In the genomic region with DNA sequence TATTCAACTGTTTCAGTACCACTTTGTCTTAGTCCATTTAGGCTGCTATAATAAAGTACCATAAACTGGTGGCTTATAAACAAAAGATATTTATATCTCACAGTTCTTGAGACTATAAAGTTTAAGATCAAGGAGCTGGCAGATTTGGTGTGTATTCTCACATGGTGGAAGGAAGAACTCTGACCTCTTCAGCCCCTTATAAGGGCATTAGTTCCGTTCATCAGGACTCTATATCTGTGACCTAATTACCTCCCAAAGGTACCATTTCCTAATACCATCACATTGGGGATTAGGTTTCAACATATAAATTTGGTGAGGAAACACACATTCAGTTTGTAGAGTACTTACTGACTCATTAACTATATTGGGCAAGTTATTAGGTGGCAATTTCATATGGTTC, we compare ENCODE assay signal across 16 cellular contexts. TPM values are rescaled to one million over a fixed set of nuclear protein-coding genes. Genes with fewer than 3 reads are reported as not detected.
A peak's percentile ranks its signal among the peaks of the same experiment; 100 is the strongest.
DNase-seq lines count a peak whose midpoint lies in the region; ATAC-seq and TF ChIP-seq lines count a peak whose summit lies in the region.
"Had no signal": no experiment of that assay in that cellular context is flagged by ENCODE, and none has a peak within 500 bp of the region (broad histone marks: within the 10 kb centered on the region; RNA-seq: fewer than 3 reads in every experiment).

No MANE protein-coding gene starts in this region.

- DNase-seq in amniotic epithelial cell (ENCODE audit: low read depth) (peak; percentile 23), epithelial cell of esophagus (ENCODE audit: low read depth) (peak; percentile 16), globus pallidus (ENCODE audit: low spot score) (no peak)
- DNase-seq in activated T-helper 2 cell treated with anti-CD3 and anti-CD28 coated beads, Interferon-gamma antibody, Interleukin-2, Interleukin-4, amounts not matched to agents 10 μg/mL and 5 μg/mL and 100 μg/mL, durations not matched to agents 14 hours and 24 hours and 36 hours (ENCODE audit: low spot score): no peak
- DNase-seq: ACHN; Calu3; CD4-positive, CD25-positive, alpha-beta regulatory T cell; DMS 273 treated with DMSO at 0.1 percent for 48 hours; GOT3; Kasumi-1 had no signal

- ATAC-seq in GM18861 (IDR thresholded peaks at IDR 0.05; ENCODE audit: unreplicated experiment) (peak; percentile 30), HG03097 (IDR thresholded peaks at IDR 0.05; ENCODE audit: low FRiP score, unreplicated experiment) (peak; percentile 32), GM21825 (IDR thresholded peaks at IDR 0.05; ENCODE audit: unreplicated experiment) (no peak)
- ATAC-seq: K562 had no signal

- H3K9me3 Mint-ChIP-seq in activated T-helper 2 cell treated with anti-CD3 and anti-CD28 coated beads, Interferon-gamma antibody, Interleukin-2, Interleukin-4, amounts not matched to agents 10 μg/mL and 5 μg/mL and 100 μg/mL, durations not matched to agents 14 hours and 24 hours and 36 hours: peaks cover 5% of the 10 kb centered on the region

- no peak overlapping the region for H3K4me3 Mint-ChIP-seq in activated T-helper 2 cell treated with anti-CD3 and anti-CD28 coated beads, Interferon-gamma antibody, Interleukin-2, Interleukin-4, amounts not matched to agents 10 μg/mL and 5 μg/mL and 100 μg/mL, durations not matched to agents 14 hours and 24 hours and 36 hours (ENCODE audit: low read depth)
- H3K4me3 Mint-ChIP-seq: CD4-positive, CD25-positive, alpha-beta regulatory T cell had no signal

- H3K4me3 ChIP-seq in epithelial cell of esophagus (ENCODE audit: low read length): no peak overlapping the region
- H3K4me3 ChIP-seq: BLaER1 treated with 17β-estradiol and CSF1 and Interleukin-3, amounts not matched to agents 10 nM and 100 nM; HAP-1; K562 had no signal

- intact Hi-C loops in activated T-helper 2 cell treated with anti-CD3 and anti-CD28 coated beads, Interferon-gamma antibody, Interleukin-2, Interleukin-4, amounts not matched to agents 10 μg/mL and 5 μg/mL and 100 μg/mL, durations not matched to agents 14 hours and 24 hours and 36 hours (cut with micrococcal nuclease): no loop called here

- H3K36me3 Mint-ChIP-seq in activated T-helper 2 cell treated with anti-CD3 and anti-CD28 coated beads, Interferon-gamma antibody, Interleukin-2, Interleukin-4, amounts not matched to agents 10 μg/mL and 5 μg/mL and 100 μg/mL, durations not matched to agents 14 hours and 24 hours and 36 hours (ENCODE audit: low read depth): no peaks in the 10 kb centered on the region
- H3K36me3 Mint-ChIP-seq: CD4-positive, CD25-positive, alpha-beta regulatory T cell had no signal

- no peak overlapping the region for H3K27ac Mint-ChIP-seq in activated T-helper 2 cell treated with anti-CD3 and anti-CD28 coated beads, Interferon-gamma antibody, Interleukin-2, Interleukin-4, amounts not matched to agents 10 μg/mL and 5 μg/mL and 100 μg/mL, durations not matched to agents 14 hours and 24 hours and 36 hours
- H3K27ac Mint-ChIP-seq: CD4-positive, CD25-positive, alpha-beta regulatory T cell had no signal

- H3K27me3 Mint-ChIP-seq in activated T-helper 2 cell treated with anti-CD3 and anti-CD28 coated beads, Interferon-gamma antibody, Interleukin-2, Interleukin-4, amounts not matched to agents 10 μg/mL and 5 μg/mL and 100 μg/mL, durations not matched to agents 14 hours and 24 hours and 36 hours (ENCODE audit: low read depth): peaks cover 41% of the 10 kb centered on the region

- TF ChIP-seq CTCF in epithelial cell of esophagus (IDR thresholded peaks at IDR 0.05; ENCODE audit: insufficient read depth, low read depth, low read length, missing control alignments): no peak

- peaks cover 7% of the 10 kb centered on the region for H3K4me1 Mint-ChIP-seq in activated T-helper 2 cell treated with anti-CD3 and anti-CD28 coated beads, Interferon-gamma antibody, Interleukin-2, Interleukin-4, amounts not matched to agents 10 μg/mL and 5 μg/mL and 100 μg/mL, durations not matched to agents 14 hours and 24 hours and 36 hours (ENCODE audit: low read depth)

RNA-seq across cellular contexts. Expression of gene ARL14EP, which starts 10.7 kb away (rescaled TPM):
- total RNA-seq in activated T-helper 2 cell treated with anti-CD3 and anti-CD28 coated beads, Interferon-gamma antibody, Interleukin-2, Interleukin-4, amounts not matched to agents 10 μg/mL and 5 μg/mL and 100 μg/mL, durations not matched to agents 14 hours and 24 hours and 36 hours: 35.8 TPM in 2 replicates

Comparison
In these comparisons a context has a peak if more than half of its experiments do, and no peak if none do; other contexts are left out.
1. DNase-seq: peak in amniotic epithelial cell (single experiment) and epithelial cell of esophagus (single experiment); none in activated T-helper 2 cell treated with anti-CD3 and anti-CD28 coated beads, Interferon-gamma antibody, Interleukin-2, Interleukin-4, amounts not matched to agents 10 μg/mL and 5 μg/mL and 100 μg/mL, durations not matched to agents 14 hours and 24 hours and 36 hours (single experiment) and globus pallidus (single experiment).